Comparison of ENCODE assay signal across 1 cellular context in genomic region chr18:39241534-39241933, GRCh38.
TF ChIP-seq lines count a peak whose summit lies in the region.

No MANE protein-coding gene starts in this region.

TF ChIP-seq in HepG2, 621 proteins besides CTCF, POLR2A, EP300 and RAD21 (continued from another document and continues in another):
- TF ChIP-seq YEATS2 (CRISPR knock-in tag; IDR thresholded peaks at IDR 0.05; ENCODE audit: borderline replicate concordance): no peak
- TF ChIP-seq, protein P1, sequence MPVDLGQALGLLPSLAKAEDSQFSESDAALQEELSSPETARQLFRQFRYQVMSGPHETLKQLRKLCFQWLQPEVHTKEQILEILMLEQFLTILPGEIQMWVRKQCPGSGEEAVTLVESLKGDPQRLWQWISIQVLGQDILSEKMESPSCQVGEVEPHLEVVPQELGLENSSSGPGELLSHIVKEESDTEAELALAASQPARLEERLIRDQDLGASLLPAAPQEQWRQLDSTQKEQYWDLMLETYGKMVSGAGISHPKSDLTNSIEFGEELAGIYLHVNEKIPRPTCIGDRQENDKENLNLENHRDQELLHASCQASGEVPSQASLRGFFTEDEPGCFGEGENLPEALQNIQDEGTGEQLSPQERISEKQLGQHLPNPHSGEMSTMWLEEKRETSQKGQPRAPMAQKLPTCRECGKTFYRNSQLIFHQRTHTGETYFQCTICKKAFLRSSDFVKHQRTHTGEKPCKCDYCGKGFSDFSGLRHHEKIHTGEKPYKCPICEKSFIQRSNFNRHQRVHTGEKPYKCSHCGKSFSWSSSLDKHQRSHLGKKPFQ (CRISPR knock-in tag; IDR thresholded peaks at IDR 0.05; ENCODE audit: insufficient replicate concordance): no peak
- no peak for TF ChIP-seq PHB2 (IDR thresholded peaks at IDR 0.05; ENCODE audit: partially characterized antibody)
- TF ChIP-seq ZNF788 (CRISPR knock-in tag; IDR thresholded peaks at IDR 0.05; ENCODE audit: borderline replicate concordance): no peak
- TF ChIP-seq CHD2 (IDR thresholded peaks at IDR 0.05; ENCODE audit: low read depth, low read length): no peak
- TF ChIP-seq TCF7L2 (IDR thresholded peaks at IDR 0.05; ENCODE audit: low read depth, low read length): peak; percentile 34; the same call in 1 of the 2 replicates
- TF ChIP-seq RARA (CRISPR knock-in tag; IDR thresholded peaks at IDR 0.05): peak; percentile 30; the same call in 1 of the 2 replicates
- TF ChIP-seq KLF11 (CRISPR knock-in tag; IDR thresholded peaks at IDR 0.05): no peak
- TF ChIP-seq RFXAP (CRISPR knock-in tag; IDR thresholded peaks at IDR 0.05; ENCODE audit: borderline replicate concordance): no peak
- 0 out of 2 replicates have a peak, but pooled peaks have one; percentile 50 for TF ChIP-seq RCOR2 (CRISPR knock-in tag; IDR thresholded peaks at IDR 0.05)
- no peak for TF ChIP-seq NR1H2 (CRISPR knock-in tag; IDR thresholded peaks at IDR 0.05; ENCODE audit: borderline replicate concordance, low read depth)
- TF ChIP-seq MBD4 (IDR thresholded peaks at IDR 0.05; ENCODE audit: borderline replicate concordance, low read length): no peak
- TF ChIP-seq ZNF337 (CRISPR knock-in tag; IDR thresholded peaks at IDR 0.05; ENCODE audit: borderline replicate concordance, low read depth): no peak
- no peak for TF ChIP-seq ZNF841 (CRISPR knock-in tag; IDR thresholded peaks at IDR 0.05; ENCODE audit: borderline replicate concordance)
- no peak for TF ChIP-seq IRF9 (CRISPR knock-in tag; IDR thresholded peaks at IDR 0.05; ENCODE audit: borderline replicate concordance)
- TF ChIP-seq SCMH1 (CRISPR knock-in tag; IDR thresholded peaks at IDR 0.05; ENCODE audit: borderline replicate concordance): no peak
- TF ChIP-seq NBN (conservative IDR thresholded peaks at IDR 0.05): no peak
- TF ChIP-seq NFIC (IDR thresholded peaks at IDR 0.05; ENCODE audit: low read length): peak; percentile 76; the same call in 1 of the 2 replicates
- TF ChIP-seq MLLT10 (CRISPR knock-in tag; IDR thresholded peaks at IDR 0.05): no peak
- no peak for TF ChIP-seq ZNF251 (CRISPR knock-in tag; IDR thresholded peaks at IDR 0.05)
- TF ChIP-seq GTF3A (CRISPR knock-in tag; conservative IDR thresholded peaks at IDR 0.05): no peak
- TF ChIP-seq, protein P2, sequence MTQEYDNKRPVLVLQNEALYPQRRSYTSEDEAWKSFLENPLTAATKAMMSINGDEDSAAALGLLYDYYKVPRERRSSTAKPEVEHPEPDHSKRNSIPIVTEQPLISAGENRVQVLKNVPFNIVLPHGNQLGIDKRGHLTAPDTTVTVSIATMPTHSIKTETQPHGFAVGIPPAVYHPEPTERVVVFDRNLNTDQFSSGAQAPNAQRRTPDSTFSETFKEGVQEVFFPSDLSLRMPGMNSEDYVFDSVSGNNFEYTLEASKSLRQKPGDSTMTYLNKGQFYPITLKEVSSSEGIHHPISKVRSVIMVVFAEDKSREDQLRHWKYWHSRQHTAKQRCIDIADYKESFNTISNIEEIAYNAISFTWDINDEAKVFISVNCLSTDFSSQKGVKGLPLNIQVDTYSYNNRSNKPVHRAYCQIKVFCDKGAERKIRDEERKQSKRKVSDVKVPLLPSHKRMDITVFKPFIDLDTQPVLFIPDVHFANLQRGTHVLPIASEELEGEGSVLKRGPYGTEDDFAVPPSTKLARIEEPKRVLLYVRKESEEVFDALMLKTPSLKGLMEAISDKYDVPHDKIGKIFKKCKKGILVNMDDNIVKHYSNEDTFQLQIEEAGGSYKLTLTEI (CRISPR knock-in tag; conservative IDR thresholded peaks at IDR 0.05): no peak
- no peak for TF ChIP-seq ZNF496 (CRISPR knock-in tag; IDR thresholded peaks at IDR 0.05; ENCODE audit: insufficient replicate concordance)
- no peak for TF ChIP-seq ZEB1 (IDR thresholded peaks at IDR 0.05; ENCODE audit: insufficient replicate concordance, low read depth)
- TF ChIP-seq PAF1 (CRISPR knock-in tag; IDR thresholded peaks at IDR 0.05): no peak
- TF ChIP-seq ZNF839 (CRISPR knock-in tag; IDR thresholded peaks at IDR 0.05; ENCODE audit: borderline replicate concordance): no peak
- no peak for TF ChIP-seq MIER3 (CRISPR knock-in tag; IDR thresholded peaks at IDR 0.05; ENCODE audit: borderline replicate concordance)
- TF ChIP-seq ZNF160 (CRISPR knock-in tag; IDR thresholded peaks at IDR 0.05): no peak
- TF ChIP-seq NCOA1 (CRISPR knock-in tag; IDR thresholded peaks at IDR 0.05): no peak
- TF ChIP-seq, protein P3, sequence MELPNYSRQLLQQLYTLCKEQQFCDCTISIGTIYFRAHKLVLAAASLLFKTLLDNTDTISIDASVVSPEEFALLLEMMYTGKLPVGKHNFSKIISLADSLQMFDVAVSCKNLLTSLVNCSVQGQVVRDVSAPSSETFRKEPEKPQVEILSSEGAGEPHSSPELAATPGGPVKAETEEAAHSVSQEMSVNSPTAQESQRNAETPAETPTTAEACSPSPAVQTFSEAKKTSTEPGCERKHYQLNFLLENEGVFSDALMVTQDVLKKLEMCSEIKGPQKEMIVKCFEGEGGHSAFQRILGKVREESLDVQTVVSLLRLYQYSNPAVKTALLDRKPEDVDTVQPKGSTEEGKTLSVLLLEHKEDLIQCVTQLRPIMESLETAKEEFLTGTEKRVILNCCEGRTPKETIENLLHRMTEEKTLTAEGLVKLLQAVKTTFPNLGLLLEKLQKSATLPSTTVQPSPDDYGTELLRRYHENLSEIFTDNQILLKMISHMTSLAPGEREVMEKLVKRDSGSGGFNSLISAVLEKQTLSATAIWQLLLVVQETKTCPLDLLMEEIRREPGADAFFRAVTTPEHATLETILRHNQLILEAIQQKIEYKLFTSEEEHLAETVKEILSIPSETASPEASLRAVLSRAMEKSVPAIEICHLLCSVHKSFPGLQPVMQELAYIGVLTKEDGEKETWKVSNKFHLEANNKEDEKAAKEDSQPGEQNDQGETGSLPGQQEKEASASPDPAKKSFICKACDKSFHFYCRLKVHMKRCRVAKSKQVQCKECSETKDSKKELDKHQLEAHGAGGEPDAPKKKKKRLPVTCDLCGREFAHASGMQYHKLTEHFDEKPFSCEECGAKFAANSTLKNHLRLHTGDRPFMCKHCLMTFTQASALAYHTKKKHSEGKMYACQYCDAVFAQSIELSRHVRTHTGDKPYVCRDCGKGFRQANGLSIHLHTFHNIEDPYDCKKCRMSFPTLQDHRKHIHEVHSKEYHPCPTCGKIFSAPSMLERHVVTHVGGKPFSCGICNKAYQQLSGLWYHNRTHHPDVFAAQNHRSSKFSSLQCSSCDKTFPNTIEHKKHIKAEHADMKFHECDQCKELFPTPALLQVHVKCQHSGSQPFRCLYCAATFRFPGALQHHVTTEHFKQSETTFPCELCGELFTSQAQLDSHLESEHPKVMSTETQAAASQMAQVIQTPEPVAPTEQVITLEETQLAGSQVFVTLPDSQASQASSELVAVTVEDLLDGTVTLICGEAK (IDR thresholded peaks at IDR 0.05): no peak
- TF ChIP-seq, protein P3 (CRISPR knock-in tag; IDR thresholded peaks at IDR 0.05): no peak
- no peak for TF ChIP-seq HOXA7 (CRISPR knock-in tag; IDR thresholded peaks at IDR 0.05)
- TF ChIP-seq IRF2 (CRISPR knock-in tag; IDR thresholded peaks at IDR 0.05): peak; percentile 41; the same call in 1 of the 2 replicates
- TF ChIP-seq ZFP91 (CRISPR knock-in tag; IDR thresholded peaks at IDR 0.05; ENCODE audit: borderline replicate concordance): no peak
- TF ChIP-seq ZNF572 (CRISPR knock-in tag; IDR thresholded peaks at IDR 0.05): no peak
- TF ChIP-seq RFX3 (CRISPR knock-in tag; IDR thresholded peaks at IDR 0.05): no peak
- TF ChIP-seq ZNF354B (CRISPR knock-in tag; IDR thresholded peaks at IDR 0.05): no peak
- TF ChIP-seq FOXK2 (IDR thresholded peaks at IDR 0.05): no peak
- no peak for TF ChIP-seq ZBTB42 (CRISPR knock-in tag; IDR thresholded peaks at IDR 0.05)
- peak; percentile 45; the same call in 1 of the 2 replicates for TF ChIP-seq BCL6 (CRISPR knock-in tag; IDR thresholded peaks at IDR 0.05)
- no peak for TF ChIP-seq RFX5 (IDR thresholded peaks at IDR 0.05; ENCODE audit: low read depth, low read length)
- no peak for TF ChIP-seq PRDM4 (CRISPR knock-in tag; IDR thresholded peaks at IDR 0.05; ENCODE audit: borderline replicate concordance)
- TF ChIP-seq, protein P4, sequence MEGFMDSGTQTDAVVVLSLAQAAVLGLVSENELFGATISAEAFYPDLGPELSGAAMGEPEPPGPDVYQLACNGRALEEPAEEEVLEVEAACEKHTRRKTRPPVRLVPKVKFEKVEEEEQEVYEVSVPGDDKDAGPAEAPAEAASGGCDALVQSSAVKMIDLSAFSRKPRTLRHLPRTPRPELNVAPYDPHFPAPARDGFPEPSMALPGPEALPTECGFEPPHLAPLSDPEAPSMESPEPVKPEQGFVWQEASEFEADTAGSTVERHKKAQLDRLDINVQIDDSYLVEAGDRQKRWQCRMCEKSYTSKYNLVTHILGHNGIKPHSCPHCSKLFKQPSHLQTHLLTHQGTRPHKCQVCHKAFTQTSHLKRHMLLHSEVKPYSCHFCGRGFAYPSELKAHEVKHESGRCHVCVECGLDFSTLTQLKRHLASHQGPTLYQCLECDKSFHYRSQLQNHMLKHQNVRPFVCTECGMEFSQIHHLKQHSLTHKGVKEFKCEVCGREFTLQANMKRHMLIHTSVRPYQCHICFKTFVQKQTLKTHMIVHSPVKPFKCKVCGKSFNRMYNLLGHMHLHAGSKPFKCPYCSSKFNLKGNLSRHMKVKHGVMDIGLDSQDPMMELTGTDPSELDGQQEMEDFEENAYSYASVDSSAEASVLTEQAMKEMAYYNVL (CRISPR knock-in tag; IDR thresholded peaks at IDR 0.05; ENCODE audit: borderline replicate concordance): peak; percentile 70; the same call in 1 of the 2 replicates
- peak; percentile 50; the same call in 1 of the 2 replicates for TF ChIP-seq KDM6A (CRISPR knock-in tag; IDR thresholded peaks at IDR 0.05; ENCODE audit: low read depth)
- TF ChIP-seq THYN1 (CRISPR knock-in tag; IDR thresholded peaks at IDR 0.05; ENCODE audit: borderline replicate concordance, low read depth): no peak
- TF ChIP-seq KAT2B (IDR thresholded peaks at IDR 0.05; ENCODE audit: borderline replicate concordance, low read depth, low read length): no peak
- no peak for TF ChIP-seq HNRNPLL (IDR thresholded peaks at IDR 0.05; ENCODE audit: low read depth, low read length, poor library complexity, severe bottlenecking)
- TF ChIP-seq ZFP36 (IDR thresholded peaks at IDR 0.05; ENCODE audit: borderline replicate concordance, low read depth, low read length, partially characterized antibody): no peak
